ENCODE assay signal across 8 cellular contexts in the genomic region with DNA sequence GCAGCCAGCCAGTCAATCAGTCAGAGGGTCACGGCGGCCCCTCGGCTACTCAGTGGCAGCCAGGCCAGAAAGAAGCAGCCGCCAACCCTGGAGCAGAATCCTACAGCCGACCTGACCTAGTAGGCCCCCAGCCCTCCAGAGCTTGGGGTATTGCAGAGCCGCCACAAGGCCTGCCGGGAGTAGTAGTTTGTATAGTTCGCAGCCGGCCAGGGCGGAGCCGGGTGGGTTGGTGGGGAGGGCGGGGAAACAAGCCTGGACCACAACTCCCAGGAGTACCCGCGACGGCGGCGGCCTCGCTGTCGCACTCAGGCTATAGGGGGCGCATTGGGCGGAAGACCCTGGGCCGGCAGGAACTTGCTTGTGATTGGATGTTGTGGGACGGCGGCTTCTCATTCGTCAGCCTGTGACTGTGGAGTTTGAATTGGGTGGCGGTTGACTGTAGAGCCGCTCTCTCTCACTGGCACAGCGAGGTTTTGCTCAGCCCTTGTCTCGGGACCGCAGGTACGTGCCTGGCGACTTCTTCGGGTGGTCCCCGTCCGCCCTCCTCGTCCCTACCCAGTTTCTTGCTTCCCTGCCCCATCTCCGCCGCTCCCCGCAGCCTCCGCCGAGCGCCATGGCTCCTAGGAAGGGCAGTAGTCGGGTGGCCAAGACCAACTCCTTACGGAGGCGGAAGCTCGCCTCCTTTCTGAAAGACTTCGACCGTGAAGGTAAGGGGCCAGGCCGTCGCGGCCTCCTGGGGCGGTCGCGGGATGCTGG. TPM values are rescaled to one million over a fixed set of nuclear protein-coding genes. Genes with fewer than 3 reads are reported as not detected.
DNase-seq lines count a peak whose midpoint lies in the region; ATAC-seq and TF ChIP-seq lines count a peak whose summit lies in the region.

TSS of gene CDCA8 (plus strand) at position 439 of the 756 bp plus-strand sequence. CDS start at position 614, 175 bp downstream.

- H3K4me3 Mint-ChIP-seq in CD14-positive monocyte, result peak within 1 kb of the TSS; percentile 91 to 95
- H3K4me3 Mint-ChIP-seq in activated CD4-positive, alpha-beta T cell treated with anti-CD3 and anti-CD28 coated beads, Interleukin-2, amount 10 ng/mL, durations not matched to agents 7 days and 5 days, result peak within 1 kb of the TSS; percentile 94

- CTCF ChIA-PET in activated CD4-positive, alpha-beta T cell treated with anti-CD3 and anti-CD28 coated beads, Interleukin-2, amount 10 ng/mL, durations not matched to agents 7 days and 5 days (lab: Charles Lee), result interaction anchor here (0.7 to 1.9 kb wide), 17 partner anchors 8 to 217 kb away, joined by 3 to 7 read pairs (median 4); partner anchors contain the start of gene ZC3H12A

- peaks cover 25% of the 10 kb centered on the region for H3K4me1 Mint-ChIP-seq in CD14-positive monocyte
- peaks cover 56% of the 10 kb centered on the region for H3K4me1 Mint-ChIP-seq in activated CD4-positive, alpha-beta T cell treated with anti-CD3 and anti-CD28 coated beads, Interleukin-2, amount 10 ng/mL, durations not matched to agents 7 days and 5 days

- DNase-seq in CD14-positive monocyte (ENCODE audit: low spot score), result peak; percentile 97
- peak; percentile 96 for DNase-seq in NCI-H69 (lab: John Stamatoyannopoulos, UW)
- peak; percentile 99 for DNase-seq in activated CD4-positive, alpha-beta T cell treated with anti-CD3 and anti-CD28 coated beads, Interleukin-2, amount 10 ng/mL, durations not matched to agents 7 days and 5 days
- peak; percentile 87 for DNase-seq in cortex of kidney (lab: John Stamatoyannopoulos, UW)
- DNase-seq in left kidney (ENCODE audit: low read depth, low spot score), result peak; percentile 99
- peak; percentile 99 for DNase-seq in stimulated activated CD4-positive, alpha-beta T cell treated with anti-CD3 and anti-CD28 coated beads, Interleukin-2, amount 100 ng/mL, for 24 hours

- H3K27ac Mint-ChIP-seq in CD14-positive monocyte, result peak within 1 kb of the TSS; percentile 73 to 93 (median 88)
- H3K27ac Mint-ChIP-seq in activated CD4-positive, alpha-beta T cell treated with anti-CD3 and anti-CD28 coated beads, Interleukin-2, amount 10 ng/mL, durations not matched to agents 7 days and 5 days, result peak within 1 kb of the TSS; percentile 97

- ATAC-seq in GM19351 (IDR thresholded peaks at IDR 0.05; ENCODE audit: unreplicated experiment) (peak; percentile 85), HG03521 (IDR thresholded peaks at IDR 0.05; ENCODE audit: unreplicated experiment) (peak; percentile 70)

- H3K27me3 Mint-ChIP-seq in CD14-positive monocyte (ENCODE audit: low read depth in 3 of 3), result peaks cover 0 to 1% (median 0%) of the 10 kb centered on the region in 3 donors
- no peaks in the 10 kb centered on the region for H3K27me3 Mint-ChIP-seq in activated CD4-positive, alpha-beta T cell treated with anti-CD3 and anti-CD28 coated beads, Interleukin-2, amount 10 ng/mL, durations not matched to agents 7 days and 5 days

- POLR2A ChIA-PET in activated CD4-positive, alpha-beta T cell treated with anti-CD3 and anti-CD28 coated beads, Interleukin-2, amount 10 ng/mL, durations not matched to agents 7 days and 5 days (lab: Charles Lee), result interaction anchor here (1.1 kb wide), 1 partner anchor 338 kb away, joined by 3 read pairs; no protein-coding TSS in a partner anchor

- no peaks in the 10 kb centered on the region for H3K9me3 Mint-ChIP-seq in CD14-positive monocyte
- no peaks in the 10 kb centered on the region for H3K9me3 Mint-ChIP-seq in activated CD4-positive, alpha-beta T cell treated with anti-CD3 and anti-CD28 coated beads, Interleukin-2, amount 10 ng/mL, durations not matched to agents 7 days and 5 days

- intact Hi-C loops in CD14-positive monocyte (cut with micrococcal nuclease), result loop anchor here (2.0 to 10.0 kb wide), 8 partner anchors 97 to 323 kb away; partner anchors contain the start of genes C1orf122 (in 2 of the 2), UTP11 (in 2 of the 2), YRDC (in 2 of the 2) and GNL2 (in 1 of the 2)

- peaks cover 14 to 26% of the 10 kb centered on the region in 2 donors for H3K36me3 Mint-ChIP-seq in CD14-positive monocyte
- peaks cover 45% of the 10 kb centered on the region for H3K36me3 Mint-ChIP-seq in activated CD4-positive, alpha-beta T cell treated with anti-CD3 and anti-CD28 coated beads, Interleukin-2, amount 10 ng/mL, durations not matched to agents 7 days and 5 days (ENCODE audit: low read depth)

- TF ChIP-seq CTCF in CD14-positive monocyte (IDR thresholded peaks at IDR 0.05), result peak; percentile 25

RNA-seq across cellular contexts. Expression of gene CDCA8, which starts in this region (rescaled TPM):
- polyA plus RNA-seq in CD14-positive monocyte, result under 1 TPM; 0.09 to 0.60 TPM
- total RNA-seq in activated CD4-positive, alpha-beta T cell treated with anti-CD3 and anti-CD28 coated beads, Interleukin-2, amount 10 ng/mL, durations not matched to agents 7 days and 5 days, result 10 to 100 TPM; 85.5 to 91.2 TPM

Comparison
In these comparisons a context has a peak if more than half of its experiments do, and no peak if none do; other contexts are left out.
1. Peak in every context shown above with its lines: DNase-seq and ATAC-seq.
2. Peak in DNase-seq in CD14-positive monocyte; RNA of the gene not detected or under 1 TPM.